In genomic region chr12:6096527-6096926, GRCh38 we compare ENCODE assay signal across 19 cellular contexts. TPM values are rescaled to one million over a fixed set of nuclear protein-coding genes. Genes with fewer than 3 reads are reported as not detected.
DNase-seq lines count a peak whose midpoint lies in the region; ATAC-seq, FAIRE-seq and TF ChIP-seq lines count a peak whose summit lies in the region.
"Had no signal": no experiment of that assay in that cellular context is flagged by ENCODE, and none has a peak within 500 bp of the region (broad histone marks: within the 10 kb centered on the region; RNA-seq: fewer than 3 reads in every experiment).

No MANE protein-coding gene starts in this region.

- peak; percentile 5 for DNase-seq in NOMO-1 treated with DMSO at 0.1 percent for 48 hours (lab: John Stamatoyannopoulos, UW; ENCODE audit: unreplicated experiment)
- DNase-seq in NOMO-1 treated with dmso at 0.1 percent for 144 hours (lab: John Stamatoyannopoulos, UW; ENCODE audit: unreplicated experiment) = no peak
- DNase-seq in MV-4-11 (lab: John Stamatoyannopoulos, UW) = peak; percentile 22
- peak; percentile 71 for DNase-seq in epithelial cell of esophagus (ENCODE audit: low read depth)
- peak; percentile 9 for DNase-seq in posterior vena cava (ENCODE audit: low spot score)
- DNase-seq in GM19239 (ENCODE audit: insufficient read length, low spot score) = no peak
- no peak for DNase-seq in GOT3 (lab: John Stamatoyannopoulos, UW)
- DNase-seq: 8988T; BE2C; Calu3; CD4-positive, alpha-beta memory T cell; DMS53; NCI-H1105; NCI-H2081; NCI-H510A; NCI-H774; SHP77 had no signal

- intact Hi-C loops in posterior vena cava (cut with DNase I) = no loop called here

- TF ChIP-seq CTCF in epithelial cell of esophagus (IDR thresholded peaks at IDR 0.05; ENCODE audit: insufficient read depth, low read depth, low read length, missing control alignments) = no peak

- FAIRE-seq in GM19239 (lab: Jason Lieb, UNC) = no peak

- no peak for ATAC-seq in GM19351 (IDR thresholded peaks at IDR 0.05; ENCODE audit: unreplicated experiment)

- no peak overlapping the region for H3K4me3 ChIP-seq in epithelial cell of esophagus (ENCODE audit: low read length)
- H3K4me3 ChIP-seq: SK-N-MC had no signal

RNA-seq across cellular contexts. Expression of gene VWF, which starts 27.9 kb away (rescaled TPM):
- total RNA-seq in posterior vena cava = 100 to 1,000 TPM; 366 to 375 TPM
- total RNA-seq: Calu3 had no signal

Comparison
In these comparisons a context has a peak if more than half of its experiments do, and no peak if none do; other contexts are left out.
1. DNase-seq: peak in NOMO-1 treated with DMSO at 0.1 percent for 48 hours (single experiment), MV-4-11 (single experiment), epithelial cell of esophagus (single experiment) and posterior vena cava (single experiment); none in NOMO-1 treated with dmso at 0.1 percent for 144 hours (single experiment), GM19239 (single experiment) and GOT3 (single experiment).